Comparison of ENCODE assay signal across 18 cellular contexts in genomic region chr16:3115011-3115410, GRCh38. TPM values are rescaled to one million over a fixed set of nuclear protein-coding genes. Genes with fewer than 3 reads are reported as not detected.
DNase-seq lines count a peak whose midpoint lies in the region; ATAC-seq and TF ChIP-seq lines count a peak whose summit lies in the region.
"Had no signal": no experiment of that assay in that cellular context is flagged by ENCODE, and none has a peak within 500 bp of the region (broad histone marks: within the 10 kb centered on the region; RNA-seq: fewer than 3 reads in every experiment).

No MANE protein-coding gene starts in this region.

- peak overlapping the region; percentile 49; the same call in 1 of the 3 replicates for H3K4me3 Mint-ChIP-seq in GM23338
- H3K4me3 Mint-ChIP-seq in WTC11: peak overlapping the region; percentile 49
- peak overlapping the region; percentile 52 for H3K4me3 Mint-ChIP-seq in mesothelial cell of epicardium
- H3K4me3 Mint-ChIP-seq in activated T-helper 17 cell treated with anti-CD3 and anti-CD28 coated beads, Interleukin-2, amount 50 U/mL, for 72 hours: no peak overlapping the region
- no peak overlapping the region for H3K4me3 Mint-ChIP-seq in immature natural killer cell

- no peak for DNase-seq in GM23338 (ENCODE audit: low spot score)
- DNase-seq in WTC11 (ENCODE audit: low spot score): no peak
- no peak for DNase-seq in mesothelial cell of epicardium (ENCODE audit: low spot score in 2 of 2, unreplicated experiment in 2 of 2)
- peak; percentile 48 for DNase-seq in osteoblast (ENCODE audit: insufficient read length, low spot score, missing footprints)
- DNase-seq in immature natural killer cell: no peak
- no peak for DNase-seq in putamen (ENCODE audit: low spot score)
- no peak for DNase-seq in stimulated activated CD4-positive, alpha-beta T cell treated with anti-CD3 and anti-CD28 coated beads, Interleukin-2, amount 100 ng/mL, for 48 hours
- DNase-seq: ACHN; DND-41; NCI-H1105; NCI-H1694 treated with DMSO at 0.1 percent for 48 hours; NK-92 treated with Interleukin-12 subunit alpha and Interleukin-12 subunit beta, amount 100 ng/mL, for 24 hours had no signal

- CTCF ChIA-PET in WTC11 (lab: Charles Lee): interaction anchor here (0.6 to 6.7 kb wide), 19 partner anchors 9 to 132 kb away, joined by 3 to 112 read pairs (median 6); partner anchors contain the start of genes ZNF213 and ZSCAN10

- H2AFZ ChIP-seq in GM23338 (no peak overlapping the region), osteoblast (ENCODE audit: low read length) (no peak overlapping the region)

- H3K4me2 ChIP-seq in GM23338 (no peak overlapping the region), osteoblast (ENCODE audit: insufficient read depth, low read length) (no peak overlapping the region)

- no peaks in the 10 kb centered on the region for H3K9me3 ChIP-seq in osteoblast (ENCODE audit: low read depth, low read length)
- H3K9me3 ChIP-seq: HAP-1 had no signal

- H3K4me3 ChIP-seq in GM23338 (no peak overlapping the region), osteoblast (ENCODE audit: insufficient read depth, low read length) (no peak overlapping the region)
- H3K4me3 ChIP-seq: HAP-1 had no signal

- POLR2A ChIA-PET in WTC11 (lab: Charles Lee): interaction anchor here (0.6 to 1.2 kb wide), 5 partner anchors 15 to 36 kb away, joined by 3 to 6 read pairs (median 4); partner anchors contain the start of genes ZNF213 and ZSCAN10

- TF ChIP-seq CTCF in GM23338 (conservative IDR thresholded peaks at IDR 0.05; ENCODE audit: low read depth in 2 of 2) (no peak), WTC11 (IDR thresholded peaks at IDR 0.05) (no peak), mesothelial cell of epicardium (IDR thresholded peaks at IDR 0.05; ENCODE audit: unreplicated experiment) (no peak), osteoblast (IDR thresholded peaks at IDR 0.05; ENCODE audit: extremely low read depth, low read depth, low read length) (no peak)

- peaks cover 7% of the 10 kb centered on the region; the same call in 1 of the 2 replicates for H3F3A ChIP-seq in GM23338 (replicated peaks; ENCODE audit: low read depth)

- no peaks in the 10 kb centered on the region for H3K27me3 ChIP-seq in GM23338 (ENCODE audit: insufficient read depth)
- H3K27me3 ChIP-seq in osteoblast (ENCODE audit: insufficient read depth, low read length): no peaks in the 10 kb centered on the region

- H3K27ac Mint-ChIP-seq in GM23338 (no peak overlapping the region), WTC11 (peak overlapping the region; percentile 33; the same call in 1 of the 2 replicates), mesothelial cell of epicardium (no peak overlapping the region), immature natural killer cell (no peak overlapping the region)
- no peak overlapping the region for H3K27ac Mint-ChIP-seq in activated T-helper 17 cell treated with anti-CD3 and anti-CD28 coated beads, Interleukin-2, amount 50 U/mL, for 72 hours

- H3K36me3 Mint-ChIP-seq in GM23338 (ENCODE audit: low read depth): peaks cover 32% of the 10 kb centered on the region
- peaks cover 23% of the 10 kb centered on the region for H3K36me3 Mint-ChIP-seq in WTC11
- peaks cover 12% of the 10 kb centered on the region for H3K36me3 Mint-ChIP-seq in mesothelial cell of epicardium
- H3K36me3 Mint-ChIP-seq in activated T-helper 17 cell treated with anti-CD3 and anti-CD28 coated beads, Interleukin-2, amount 50 U/mL, for 72 hours (ENCODE audit: low read depth): no peaks in the 10 kb centered on the region
- H3K36me3 Mint-ChIP-seq in immature natural killer cell: peaks cover 0 to 20% (median 8%) of the 10 kb centered on the region in 3 donors

- no peak overlapping the region for H3K27ac ChIP-seq in GM23338 (ENCODE audit: low read depth)
- no peak overlapping the region for H3K27ac ChIP-seq in osteoblast (ENCODE audit: low read depth, low read length)
- H3K27ac ChIP-seq: C4-2B had no signal

- H3K9me3 Mint-ChIP-seq in GM23338 (no peaks in the 10 kb centered on the region), WTC11 (no peaks in the 10 kb centered on the region), mesothelial cell of epicardium (no peaks in the 10 kb centered on the region), immature natural killer cell (no peaks in the 10 kb centered on the region)
- no peaks in the 10 kb centered on the region for H3K9me3 Mint-ChIP-seq in activated T-helper 17 cell treated with anti-CD3 and anti-CD28 coated beads, Interleukin-2, amount 50 U/mL, for 72 hours

- H3K36me3 ChIP-seq in GM23338 (ENCODE audit: insufficient read depth) (peaks cover 9% of the 10 kb centered on the region; the same call in 1 of the 2 replicates), osteoblast (ENCODE audit: insufficient read depth, low read length) (peaks cover 17% of the 10 kb centered on the region)

- ATAC-seq in GM23338: no peak
- ATAC-seq in WTC11: no peak
- ATAC-seq in activated T-helper 17 cell treated with anti-CD3 and anti-CD28 coated beads, Interleukin-2, amount 50 U/mL, for 72 hours (replicated peaks): no peak
- ATAC-seq: Right ventricle myocardium inferior had no signal

- H3K4me1 ChIP-seq in GM23338 (ENCODE audit: insufficient read depth) (peaks cover 16% of the 10 kb centered on the region; the same call in 1 of the 2 replicates), osteoblast (ENCODE audit: insufficient read depth, low read length) (peaks cover 11% of the 10 kb centered on the region)

- peaks cover 16% of the 10 kb centered on the region for H3K4me1 Mint-ChIP-seq in GM23338
- H3K4me1 Mint-ChIP-seq in WTC11: peaks cover 24% of the 10 kb centered on the region
- H3K4me1 Mint-ChIP-seq in mesothelial cell of epicardium: peaks cover 26% of the 10 kb centered on the region
- no peaks in the 10 kb centered on the region for H3K4me1 Mint-ChIP-seq in activated T-helper 17 cell treated with anti-CD3 and anti-CD28 coated beads, Interleukin-2, amount 50 U/mL, for 72 hours
- H3K4me1 Mint-ChIP-seq in immature natural killer cell: no peaks in the 10 kb centered on the region

- peaks cover 10% of the 10 kb centered on the region for H3K27me3 Mint-ChIP-seq in GM23338 (ENCODE audit: insufficient read depth, low read depth, poor library complexity)
- H3K27me3 Mint-ChIP-seq in WTC11 (ENCODE audit: low read depth): no peaks in the 10 kb centered on the region
- no peaks in the 10 kb centered on the region for H3K27me3 Mint-ChIP-seq in mesothelial cell of epicardium (ENCODE audit: low read depth)
- H3K27me3 Mint-ChIP-seq in activated T-helper 17 cell treated with anti-CD3 and anti-CD28 coated beads, Interleukin-2, amount 50 U/mL, for 72 hours: peaks cover 4% of the 10 kb centered on the region
- H3K27me3 Mint-ChIP-seq in immature natural killer cell (ENCODE audit: low read depth in 3 of 3): peaks cover 0 to 2% (median 0%) of the 10 kb centered on the region in 3 donors

- H4K20me1 ChIP-seq in GM23338 (replicated peaks; ENCODE audit: insufficient read depth) (no peaks in the 10 kb centered on the region), osteoblast (ENCODE audit: insufficient read depth, low read length) (peaks cover 5% of the 10 kb centered on the region)

- H3K9me2 ChIP-seq in GM23338 (ENCODE audit: insufficient read depth): no peaks in the 10 kb centered on the region

- H3K79me2 ChIP-seq in GM23338 (replicated peaks; ENCODE audit: insufficient read depth) (peaks cover 22% of the 10 kb centered on the region), osteoblast (ENCODE audit: insufficient read depth, low read length) (peaks cover 25% of the 10 kb centered on the region)

RNA-seq across cellular contexts. Expression of gene ZNF205, which starts 2.6 kb away (rescaled TPM):
- 29.1 and 29.9 TPM in 2 replicates for total RNA-seq in GM23338 (2014; rRNA removed; shearing (Covaris generic))
- 15.7 and 16.6 TPM in 2 replicates for polyA plus RNA-seq in GM23338 (2016; fragmentation: Nextera tagmentation; extraction: Ambion mirVana)
- 17.7 to 22.7 TPM (median 21.3 TPM) in 3 replicates for total RNA-seq in WTC11 (2021)
- total RNA-seq in mesothelial cell of epicardium: 15.4 to 16.7 TPM (median 16.0 TPM) in 3 replicates
- total RNA-seq in osteoblast: 17.4 and 17.7 TPM in 2 replicates
- not detected for total RNA-seq in activated T-helper 17 cell treated with anti-CD3 and anti-CD28 coated beads, Interleukin-2, amount 50 U/mL, for 72 hours
- polyA plus RNA-seq in immature natural killer cell: under 1 TPM in 1 of 3 donors, not detected in 2; 0.13 TPM

RNA-seq across cellular contexts. Expression of gene ZSCAN10, which starts 15.9 kb away (rescaled TPM):
- total RNA-seq in GM23338 (2014; rRNA removed; shearing (Covaris generic)): 434 and 519 TPM in 2 replicates
- polyA plus RNA-seq in GM23338 (2016; fragmentation: Nextera tagmentation; extraction: Ambion mirVana): 217 and 220 TPM in 2 replicates
- 263 to 286 TPM (median 271 TPM) in 3 replicates for total RNA-seq in WTC11 (2021)
- total RNA-seq in mesothelial cell of epicardium: 0.09 to 0.42 TPM in 2 of 3 replicates, not detected in the other
- not detected in 2 replicates for total RNA-seq in osteoblast
- under 1 TPM; 0.34 to 0.45 TPM for total RNA-seq in activated T-helper 17 cell treated with anti-CD3 and anti-CD28 coated beads, Interleukin-2, amount 50 U/mL, for 72 hours
- polyA plus RNA-seq in immature natural killer cell: under 1 TPM in 1 of 3 donors, not detected in 2; 0.13 TPM
- total RNA-seq: LHCN-M2, Right ventricle myocardium inferior had no signal

RNA-seq across cellular contexts. Expression of gene ZNF213, which starts 19.8 kb away (rescaled TPM):
- 10.4 and 10.6 TPM in 2 replicates for total RNA-seq in GM23338 (2014; rRNA removed; shearing (Covaris generic))
- polyA plus RNA-seq in GM23338 (2016; fragmentation: Nextera tagmentation; extraction: Ambion mirVana) (2.9 and 3.5 TPM in 2 replicates), immature natural killer cell (1 to 10 TPM; 1.7 to 4.5 (median 2.4) TPM)
- total RNA-seq in WTC11 (2021) (8.9 to 11.6 TPM (median 10.3 TPM) in 3 replicates), mesothelial cell of epicardium (12.2 to 13.4 TPM (median 12.7 TPM) in 3 replicates), osteoblast (8.0 and 9.4 TPM in 2 replicates)
- total RNA-seq in activated T-helper 17 cell treated with anti-CD3 and anti-CD28 coated beads, Interleukin-2, amount 50 U/mL, for 72 hours: 1 to 10 TPM; 6.4 to 8.6 TPM

RNA-seq across cellular contexts. Expression of gene IL32, which starts 49.6 kb away (rescaled TPM):
- total RNA-seq in GM23338 (2014; rRNA removed; shearing (Covaris generic)): 2.3 TPM in 1 of 2 replicates, not detected in the other
- polyA plus RNA-seq in GM23338 (2016; fragmentation: Nextera tagmentation; extraction: Ambion mirVana) (6.1 and 7.7 TPM in 2 replicates), immature natural killer cell (1,000 to 10,000 TPM in 1 of 3 donors, 100 to 1,000 TPM in 2; 878 to 1,331 (median 944) TPM)
- total RNA-seq in WTC11 (2021) (3.5 to 4.7 TPM (median 3.6 TPM) in 3 replicates), mesothelial cell of epicardium (4.9 to 6.0 TPM (median 5.5 TPM) in 3 replicates), osteoblast (0.72 TPM in 1 of 2 replicates, not detected in the other)
- 1,000 to 10,000 TPM; 3,603 to 3,666 TPM for total RNA-seq in activated T-helper 17 cell treated with anti-CD3 and anti-CD28 coated beads, Interleukin-2, amount 50 U/mL, for 72 hours
- total RNA-seq: OCI-LY7 had no signal

Comparison
In these comparisons a context has a peak if more than half of its experiments do, and no peak if none do; other contexts are left out.
1. H3K4me3 Mint-ChIP-seq: peak in GM23338 (single experiment), WTC11 (single experiment) and mesothelial cell of epicardium (single experiment); none in activated T-helper 17 cell treated with anti-CD3 and anti-CD28 coated beads, Interleukin-2, amount 50 U/mL, for 72 hours (single experiment) and immature natural killer cell (0 of 5).
2. RNA of gene ZNF205, which starts 2.6 kb away (total RNA-seq): 29.1 to 29.9 TPM in GM23338, 17.7 to 22.7 TPM in WTC11, 17.4 to 17.7 TPM in osteoblast and 15.4 to 16.7 TPM in mesothelial cell of epicardium; not detected in activated T-helper 17 cell treated with anti-CD3 and anti-CD28 coated beads, Interleukin-2, amount 50 U/mL, for 72 hours; every median in the first group is over 10 times any median in the second.
3. RNA of gene ZSCAN10, which starts 15.9 kb away (total RNA-seq): 434 to 519 TPM in GM23338 and 263 to 286 TPM in WTC11; 0.34 to 0.45 TPM in activated T-helper 17 cell treated with anti-CD3 and anti-CD28 coated beads, Interleukin-2, amount 50 U/mL, for 72 hours, 0.09 to 0.42 TPM in mesothelial cell of epicardium and not detected in osteoblast; every median in the first group is over 100 times any median in the second.